In genomic region chr12:32470936-32471335, GRCh38 we compare ENCODE assay signal across 26 cellular contexts.
DNase-seq lines count a peak whose midpoint lies in the region; ATAC-seq and TF ChIP-seq lines count a peak whose summit lies in the region.
"Had no signal": no experiment of that assay in that cellular context is flagged by ENCODE, and none has a peak within 500 bp of the region (broad histone marks: within the 10 kb centered on the region; RNA-seq: fewer than 3 reads in every experiment).

No MANE protein-coding gene starts in this region.

- no peak for ATAC-seq in naive B cell (ENCODE audit: low read depth in 2 of 2)
- ATAC-seq in GM19324 (IDR thresholded peaks at IDR 0.05; ENCODE audit: low FRiP score, unreplicated experiment), result no peak
- no peak for ATAC-seq in HG02798 (IDR thresholded peaks at IDR 0.05; ENCODE audit: poor library complexity, unreplicated experiment)
- ATAC-seq in GM18505 (IDR thresholded peaks at IDR 0.05; ENCODE audit: unreplicated experiment), result no peak
- ATAC-seq: CD8-positive, alpha-beta T cell; GM12878 had no signal

- H3K4me1 ChIP-seq in BE2C, result no peaks in the 10 kb centered on the region
- peaks cover 33% of the 10 kb centered on the region for H3K4me1 ChIP-seq in OCI-LY1 (ENCODE audit: insufficient read depth, low read length, severe bottlenecking)
- H3K4me1 ChIP-seq: SJSA1 had no signal

- no peak overlapping the region for H3K4me2 ChIP-seq in OCI-LY1 (ENCODE audit: low read length)

- no peak overlapping the region for H3K4me3 ChIP-seq in BE2C (ENCODE audit: low read depth, low read length)
- no peak overlapping the region for H3K4me3 ChIP-seq in OCI-LY1 (ENCODE audit: low read depth, low read length, poor library complexity, severe bottlenecking)
- H3K4me3 ChIP-seq: GM12878, MG63, SJSA1 had no signal

- H2AFZ ChIP-seq in OCI-LY1 (ENCODE audit: low read length), result no peak overlapping the region

- H3K9me3 Mint-ChIP-seq in glutamatergic neuron (ENCODE audit: unreplicated experiment) (peaks cover 13% of the 10 kb centered on the region), naive B cell (no peaks in the 10 kb centered on the region)
- H3K9me3 Mint-ChIP-seq in activated naive CD8-positive, alpha-beta T cell treated with anti-CD3 and anti-CD28 coated beads for 36 hours, result no peaks in the 10 kb centered on the region
- H3K9me3 Mint-ChIP-seq: CD8-positive, alpha-beta T cell had no signal

- H3K9me2 ChIP-seq in OCI-LY1 (ENCODE audit: low read depth, low read length), result no peaks in the 10 kb centered on the region

- peak overlapping the region; percentile 32 for H3K27ac ChIP-seq in OCI-LY1 (ENCODE audit: low read depth, low read length, poor library complexity, severe bottlenecking)
- H3K27ac ChIP-seq: C4-2B, SJSA1 had no signal

- no peak for TF ChIP-seq POLR2A in GM18505 (IDR thresholded peaks at IDR 0.05; ENCODE audit: borderline replicate concordance, extremely low read depth, insufficient read depth, insufficient read length)

- H3K27me3 ChIP-seq in BE2C (no peaks in the 10 kb centered on the region), OCI-LY1 (ENCODE audit: insufficient read depth, low read length) (no peaks in the 10 kb centered on the region)
- H3K27me3 ChIP-seq: MG63, SJSA1 had no signal

- H3K9me3 ChIP-seq in BE2C (no peaks in the 10 kb centered on the region), OCI-LY1 (ENCODE audit: low read length) (no peaks in the 10 kb centered on the region)
- H3K9me3 ChIP-seq: MG63, SJSA1 had no signal

- H3K27ac Mint-ChIP-seq in glutamatergic neuron (ENCODE audit: unreplicated experiment) (peak overlapping the region; percentile 11), naive B cell (peak overlapping the region in 4 of 6 donors; percentile 37 to 74 (median 49))
- no peak overlapping the region for H3K27ac Mint-ChIP-seq in activated naive CD8-positive, alpha-beta T cell treated with anti-CD3 and anti-CD28 coated beads for 36 hours
- H3K27ac Mint-ChIP-seq: CD8-positive, alpha-beta T cell had no signal

- TF ChIP-seq CTCF in BE2C (IDR thresholded peaks at IDR 0.05; ENCODE audit: low read depth, low read length) (no peak), OCI-LY1 (IDR thresholded peaks at IDR 0.05; ENCODE audit: low read length) (no peak), glutamatergic neuron (IDR thresholded peaks at IDR 0.05; ENCODE audit: partially characterized antibody, unreplicated experiment) (no peak)

- H3K9ac ChIP-seq in OCI-LY1 (ENCODE audit: low read length), result no peak overlapping the region

- H3K36me3 ChIP-seq in BE2C (no peaks in the 10 kb centered on the region), OCI-LY1 (ENCODE audit: insufficient read depth, low read length) (no peaks in the 10 kb centered on the region)
- H3K36me3 ChIP-seq: MG63, SJSA1 had no signal

- H3F3A ChIP-seq in OCI-LY1 (ENCODE audit: insufficient read depth, low read length), result no peaks in the 10 kb centered on the region

- H3K36me3 Mint-ChIP-seq in glutamatergic neuron (ENCODE audit: unreplicated experiment) (no peaks in the 10 kb centered on the region), naive B cell (no peaks in the 10 kb centered on the region)
- H3K36me3 Mint-ChIP-seq in activated naive CD8-positive, alpha-beta T cell treated with anti-CD3 and anti-CD28 coated beads for 36 hours, result no peaks in the 10 kb centered on the region
- H3K36me3 Mint-ChIP-seq: CD8-positive, alpha-beta T cell had no signal

- H3K4me3 Mint-ChIP-seq in glutamatergic neuron (ENCODE audit: unreplicated experiment) (no peak overlapping the region), naive B cell (peak overlapping the region in 1 of 8 donors; percentile 43)
- no peak overlapping the region for H3K4me3 Mint-ChIP-seq in activated naive CD8-positive, alpha-beta T cell treated with anti-CD3 and anti-CD28 coated beads for 36 hours
- H3K4me3 Mint-ChIP-seq: CD8-positive, alpha-beta T cell had no signal

- no peaks in the 10 kb centered on the region for H3K79me2 ChIP-seq in OCI-LY1 (ENCODE audit: insufficient read depth, low read length)

- H3K4me1 Mint-ChIP-seq in glutamatergic neuron (ENCODE audit: low read depth, unreplicated experiment) (peaks cover 10% of the 10 kb centered on the region), naive B cell (peaks cover 16 to 27% (median 23%) of the 10 kb centered on the region in 3 donors)
- H3K4me1 Mint-ChIP-seq in activated naive CD8-positive, alpha-beta T cell treated with anti-CD3 and anti-CD28 coated beads for 36 hours, result peaks cover 2% of the 10 kb centered on the region

- DNase-seq in BE2C, result peak; percentile 16
- DNase-seq in glutamatergic neuron, result no peak
- no peak for DNase-seq in naive B cell
- no peak for DNase-seq in activated naive CD8-positive, alpha-beta T cell treated with anti-CD3 and anti-CD28 coated beads for 36 hours
- DNase-seq: CD8-positive, alpha-beta T cell; DMS 273 treated with DMSO at 0.1 percent for 48 hours; DMS79; EL; GDM1; KG1; MG63; NCI-H1105 treated with DMSO at 0.1 percent for 48 hours; NCI-H146; NCI-H1930; NCI-H2107; NCI-H524 treated with DMSO at 0.1 percent for 48 hours; NCI-H774; Right ventricle myocardium superior; RPMI8226 had no signal

- no peaks in the 10 kb centered on the region for H4K20me1 ChIP-seq in OCI-LY1 (ENCODE audit: insufficient read depth, low read length)

- H3K27me3 Mint-ChIP-seq in glutamatergic neuron (ENCODE audit: unreplicated experiment) (no peaks in the 10 kb centered on the region), naive B cell (no peaks in the 10 kb centered on the region)
- H3K27me3 Mint-ChIP-seq in activated naive CD8-positive, alpha-beta T cell treated with anti-CD3 and anti-CD28 coated beads for 36 hours, result no peaks in the 10 kb centered on the region
